In the genomic region with DNA sequence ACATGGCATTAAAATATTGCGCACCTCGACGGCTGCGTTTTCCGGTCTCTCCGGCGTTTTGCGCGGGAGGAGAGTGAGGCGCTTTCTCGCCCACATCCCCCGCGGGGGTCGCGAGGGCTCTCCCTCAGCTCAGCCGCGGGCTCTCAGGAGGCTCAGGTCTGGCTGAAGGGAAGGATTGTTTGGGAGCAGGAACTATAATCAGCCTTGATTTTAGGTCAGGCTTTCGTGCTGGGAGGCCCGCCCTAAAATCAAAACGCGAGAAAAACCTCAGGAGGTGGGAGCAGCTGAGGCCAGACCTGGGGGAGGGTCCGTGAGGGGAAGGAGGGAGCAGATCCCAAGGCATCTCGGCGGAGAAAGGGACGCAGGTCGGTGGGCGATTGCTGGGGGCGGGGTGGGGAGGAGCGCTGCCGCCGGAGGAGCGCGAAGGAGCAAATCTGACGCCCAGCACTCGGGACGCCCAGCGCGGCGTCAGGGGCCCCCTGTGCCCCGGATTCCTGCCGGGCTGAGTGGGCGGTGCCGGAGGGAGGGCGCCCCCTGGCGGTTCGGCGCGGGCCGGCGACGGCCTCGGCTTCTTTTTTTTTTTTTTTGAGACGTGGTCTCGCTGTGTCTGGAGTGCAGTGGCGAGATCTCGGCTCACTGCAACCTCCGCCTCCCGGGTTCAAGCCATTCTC, we compare ENCODE assay signal across 8 cellular contexts. TPM values are rescaled to one million over a fixed set of nuclear protein-coding genes. Genes with fewer than 3 reads are reported as not detected.
DNase-seq lines count a peak whose midpoint lies in the region; ATAC-seq and TF ChIP-seq lines count a peak whose summit lies in the region.

No MANE protein-coding gene starts in this region.

- POLR2A ChIA-PET in WTC11 (lab: Charles Lee), result interaction anchor here (0.6 to 1.3 kb wide), 6 partner anchors 19 to 1099 kb away, joined by 3 to 5 read pairs (median 4); no protein-coding TSS in a partner anchor

- peak overlapping the region; percentile 84 for H3K27ac Mint-ChIP-seq in WTC11

- no peaks in the 10 kb centered on the region; the same call in 1 of the 2 replicates for H3K27me3 Mint-ChIP-seq in WTC11 (ENCODE audit: low read depth)

- DNase-seq in GM04504 (ENCODE audit: low read depth) (peak; percentile 36), LNCaP clone FGC (ENCODE audit: low read depth) (no peak), WTC11 (ENCODE audit: low spot score) (peak; percentile 87), cardiac fibroblast (ENCODE audit: low read depth in 2 of 2) (peak; percentile 71 to 82), iris pigment epithelial cell (ENCODE audit: low read depth) (peak; percentile 68), ureter (ENCODE audit: low spot score) (no peak)
- peak; percentile 49 to 67 for DNase-seq in stimulated activated CD4-positive, alpha-beta T cell treated with anti-CD3 and anti-CD28 coated beads, Interleukin-12 subunit alpha, Interleukin-12 subunit beta, amount 100 ng/mL, for 24 hours (ENCODE audit: low read depth in 2 of 2)

- peak overlapping the region; percentile 6; the same call in 1 of the 2 replicates for H3K4me3 ChIP-seq in LNCaP clone FGC (ENCODE audit: low read depth, low read length)
- H3K4me3 ChIP-seq in cardiac fibroblast (replicated peaks in 1 of 2; ENCODE audit: low read depth in 2 of 2, low read length in 2 of 2), result peak overlapping the region; percentile 56 to 57

- CTCF ChIA-PET in WTC11 (lab: Charles Lee), result interaction anchor here (0.6 to 2.1 kb wide), 28 partner anchors 9 to 1874 kb away, joined by 3 to 10 read pairs (median 4); a partner anchor contains a TSS

- peak overlapping the region; percentile 68 for H3K4me3 Mint-ChIP-seq in WTC11

- H3K9me3 Mint-ChIP-seq in WTC11, result peaks cover 3% of the 10 kb centered on the region; the same call in 1 of the 2 replicates

- H3K36me3 Mint-ChIP-seq in WTC11, result no peaks in the 10 kb centered on the region

- TF ChIP-seq CTCF in LNCaP clone FGC (IDR thresholded peaks at IDR 0.05; ENCODE audit: control insufficient read depth, extremely low read depth, insufficient read depth) (peak; percentile 70), WTC11 (IDR thresholded peaks at IDR 0.05) (peak; percentile 97), cardiac fibroblast (IDR thresholded peaks at IDR 0.05; ENCODE audit: low read depth, low read length) (peak; percentile 56)

- ATAC-seq in WTC11 (peak; percentile 85), GM18498 (IDR thresholded peaks at IDR 0.05; ENCODE audit: unreplicated experiment) (no peak)

- H3K4me1 Mint-ChIP-seq in WTC11, result peaks cover 40% of the 10 kb centered on the region

TF ChIP-seq in WTC11, 78 proteins besides CTCF, POLR2A, EP300 and RAD21 (continues in another document):
- TF ChIP-seq, protein P1, sequence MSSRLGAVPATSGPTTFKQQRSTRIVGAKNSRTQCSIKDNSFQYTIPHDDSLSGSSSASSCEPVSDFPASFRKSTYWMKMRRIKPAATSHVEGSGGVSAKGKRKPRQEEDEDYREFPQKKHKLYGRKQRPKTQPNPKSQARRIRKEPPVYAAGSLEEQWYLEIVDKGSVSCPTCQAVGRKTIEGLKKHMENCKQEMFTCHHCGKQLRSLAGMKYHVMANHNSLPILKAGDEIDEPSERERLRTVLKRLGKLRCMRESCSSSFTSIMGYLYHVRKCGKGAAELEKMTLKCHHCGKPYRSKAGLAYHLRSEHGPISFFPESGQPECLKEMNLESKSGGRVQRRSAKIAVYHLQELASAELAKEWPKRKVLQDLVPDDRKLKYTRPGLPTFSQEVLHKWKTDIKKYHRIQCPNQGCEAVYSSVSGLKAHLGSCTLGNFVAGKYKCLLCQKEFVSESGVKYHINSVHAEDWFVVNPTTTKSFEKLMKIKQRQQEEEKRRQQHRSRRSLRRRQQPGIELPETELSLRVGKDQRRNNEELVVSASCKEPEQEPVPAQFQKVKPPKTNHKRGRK (CRISPR knock-in tag; IDR thresholded peaks at IDR 0.05; ENCODE audit: borderline replicate concordance), result no peak
- TF ChIP-seq, protein P2, sequence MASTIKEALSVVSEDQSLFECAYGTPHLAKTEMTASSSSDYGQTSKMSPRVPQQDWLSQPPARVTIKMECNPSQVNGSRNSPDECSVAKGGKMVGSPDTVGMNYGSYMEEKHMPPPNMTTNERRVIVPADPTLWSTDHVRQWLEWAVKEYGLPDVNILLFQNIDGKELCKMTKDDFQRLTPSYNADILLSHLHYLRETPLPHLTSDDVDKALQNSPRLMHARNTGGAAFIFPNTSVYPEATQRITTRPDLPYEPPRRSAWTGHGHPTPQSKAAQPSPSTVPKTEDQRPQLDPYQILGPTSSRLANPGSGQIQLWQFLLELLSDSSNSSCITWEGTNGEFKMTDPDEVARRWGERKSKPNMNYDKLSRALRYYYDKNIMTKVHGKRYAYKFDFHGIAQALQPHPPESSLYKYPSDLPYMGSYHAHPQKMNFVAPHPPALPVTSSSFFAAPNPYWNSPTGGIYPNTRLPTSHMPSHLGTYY (CRISPR knock-in tag; IDR thresholded peaks at IDR 0.05), result peak; percentile 66; the same call in 1 of the 2 replicates
- TF ChIP-seq, protein P3, sequence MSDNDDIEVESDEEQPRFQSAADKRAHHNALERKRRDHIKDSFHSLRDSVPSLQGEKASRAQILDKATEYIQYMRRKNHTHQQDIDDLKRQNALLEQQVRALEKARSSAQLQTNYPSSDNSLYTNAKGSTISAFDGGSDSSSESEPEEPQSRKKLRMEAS (CRISPR knock-in tag; IDR thresholded peaks at IDR 0.05), result peak; percentile 52; the same call in 1 of the 2 replicates
- TF ChIP-seq, protein P4, sequence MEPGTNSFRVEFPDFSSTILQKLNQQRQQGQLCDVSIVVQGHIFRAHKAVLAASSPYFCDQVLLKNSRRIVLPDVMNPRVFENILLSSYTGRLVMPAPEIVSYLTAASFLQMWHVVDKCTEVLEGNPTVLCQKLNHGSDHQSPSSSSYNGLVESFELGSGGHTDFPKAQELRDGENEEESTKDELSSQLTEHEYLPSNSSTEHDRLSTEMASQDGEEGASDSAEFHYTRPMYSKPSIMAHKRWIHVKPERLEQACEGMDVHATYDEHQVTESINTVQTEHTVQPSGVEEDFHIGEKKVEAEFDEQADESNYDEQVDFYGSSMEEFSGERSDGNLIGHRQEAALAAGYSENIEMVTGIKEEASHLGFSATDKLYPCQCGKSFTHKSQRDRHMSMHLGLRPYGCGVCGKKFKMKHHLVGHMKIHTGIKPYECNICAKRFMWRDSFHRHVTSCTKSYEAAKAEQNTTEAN (CRISPR knock-in tag; IDR thresholded peaks at IDR 0.05), result 0 out of 2 replicates have a peak, but pooled peaks have one; percentile 6
- TF ChIP-seq, protein P5, sequence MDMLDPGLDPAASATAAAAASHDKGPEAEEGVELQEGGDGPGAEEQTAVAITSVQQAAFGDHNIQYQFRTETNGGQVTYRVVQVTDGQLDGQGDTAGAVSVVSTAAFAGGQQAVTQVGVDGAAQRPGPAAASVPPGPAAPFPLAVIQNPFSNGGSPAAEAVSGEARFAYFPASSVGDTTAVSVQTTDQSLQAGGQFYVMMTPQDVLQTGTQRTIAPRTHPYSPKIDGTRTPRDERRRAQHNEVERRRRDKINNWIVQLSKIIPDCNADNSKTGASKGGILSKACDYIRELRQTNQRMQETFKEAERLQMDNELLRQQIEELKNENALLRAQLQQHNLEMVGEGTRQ (CRISPR knock-in tag; IDR thresholded peaks at IDR 0.05), result peak; percentile 35; the same call in 1 of the 2 replicates
- TF ChIP-seq ZNF396 (CRISPR knock-in tag; IDR thresholded peaks at IDR 0.05; ENCODE audit: borderline replicate concordance), result no peak
- TF ChIP-seq, protein P6, sequence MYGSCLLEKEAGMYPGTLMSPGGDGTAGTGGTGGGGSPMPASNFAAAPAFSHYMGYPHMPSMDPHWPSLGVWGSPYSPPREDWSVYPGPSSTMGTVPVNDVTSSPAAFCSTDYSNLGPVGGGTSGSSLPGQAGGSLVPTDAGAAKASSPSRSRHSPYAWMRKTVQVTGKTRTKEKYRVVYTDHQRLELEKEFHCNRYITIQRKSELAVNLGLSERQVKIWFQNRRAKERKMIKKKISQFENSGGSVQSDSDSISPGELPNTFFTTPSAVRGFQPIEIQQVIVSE (CRISPR knock-in tag; IDR thresholded peaks at IDR 0.05; ENCODE audit: borderline replicate concordance), result no peak
- TF ChIP-seq CREM (CRISPR knock-in tag; IDR thresholded peaks at IDR 0.05), result no peak
- peak; percentile 78 for TF ChIP-seq ZNF263 (CRISPR knock-in tag; IDR thresholded peaks at IDR 0.05; ENCODE audit: low read depth)
- TF ChIP-seq, protein P7, sequence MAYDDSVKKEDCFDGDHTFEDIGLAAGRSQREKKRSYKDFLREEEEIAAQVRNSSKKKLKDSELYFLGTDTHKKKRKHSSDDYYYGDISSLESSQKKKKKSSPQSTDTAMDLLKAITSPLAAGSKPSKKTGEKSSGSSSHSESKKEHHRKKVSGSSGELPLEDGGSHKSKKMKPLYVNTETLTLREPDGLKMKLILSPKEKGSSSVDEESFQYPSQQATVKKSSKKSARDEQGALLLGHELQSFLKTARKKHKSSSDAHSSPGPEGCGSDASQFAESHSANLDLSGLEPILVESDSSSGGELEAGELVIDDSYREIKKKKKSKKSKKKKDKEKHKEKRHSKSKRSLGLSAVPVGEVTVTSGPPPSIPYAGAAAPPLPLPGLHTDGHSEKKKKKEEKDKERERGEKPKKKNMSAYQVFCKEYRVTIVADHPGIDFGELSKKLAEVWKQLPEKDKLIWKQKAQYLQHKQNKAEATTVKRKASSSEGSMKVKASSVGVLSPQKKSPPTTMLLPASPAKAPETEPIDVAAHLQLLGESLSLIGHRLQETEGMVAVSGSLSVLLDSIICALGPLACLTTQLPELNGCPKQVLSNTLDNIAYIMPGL (CRISPR knock-in tag; IDR thresholded peaks at IDR 0.05), result peak; percentile 78
- TF ChIP-seq GRHL2 (CRISPR knock-in tag; IDR thresholded peaks at IDR 0.05; ENCODE audit: insufficient replicate concordance, severe bottlenecking), result no peak
- 0 out of 2 replicates have a peak, but pooled peaks have one; percentile 12 for TF ChIP-seq ETV6 (CRISPR knock-in tag; IDR thresholded peaks at IDR 0.05)
- TF ChIP-seq NFATC4 (CRISPR knock-in tag; IDR thresholded peaks at IDR 0.05), result no peak
- TF ChIP-seq ZNF416 (CRISPR knock-in tag; IDR thresholded peaks at IDR 0.05), result no peak
- TF ChIP-seq EMX1 (CRISPR knock-in tag; IDR thresholded peaks at IDR 0.05), result 0 out of 2 replicates have a peak, but pooled peaks have one; percentile 27

RNA-seq across cellular contexts. Expression of a gene that starts 18.7 kb away (rescaled TPM):
- 56.2 to 61.0 TPM (median 58.5 TPM) in 3 replicates for total RNA-seq in WTC11 (2021)
- 54.8 TPM for total RNA-seq in ureter

Comparison
In these comparisons a context has a peak if more than half of its experiments do, and no peak if none do; other contexts are left out.
1. DNase-seq: peak in GM04504 (single experiment), WTC11 (single experiment), cardiac fibroblast (2 of 2), iris pigment epithelial cell (single experiment) and stimulated activated CD4-positive, alpha-beta T cell treated with anti-CD3 and anti-CD28 coated beads, Interleukin-12 subunit alpha, Interleukin-12 subunit beta, amount 100 ng/mL, for 24 hours (2 of 2); none in LNCaP clone FGC (single experiment) and ureter (single experiment).
2. Peak in every context shown above with its lines, with median percentiles within 50 percentile points of each other: CTCF ChIP-seq.